In the genomic region with DNA sequence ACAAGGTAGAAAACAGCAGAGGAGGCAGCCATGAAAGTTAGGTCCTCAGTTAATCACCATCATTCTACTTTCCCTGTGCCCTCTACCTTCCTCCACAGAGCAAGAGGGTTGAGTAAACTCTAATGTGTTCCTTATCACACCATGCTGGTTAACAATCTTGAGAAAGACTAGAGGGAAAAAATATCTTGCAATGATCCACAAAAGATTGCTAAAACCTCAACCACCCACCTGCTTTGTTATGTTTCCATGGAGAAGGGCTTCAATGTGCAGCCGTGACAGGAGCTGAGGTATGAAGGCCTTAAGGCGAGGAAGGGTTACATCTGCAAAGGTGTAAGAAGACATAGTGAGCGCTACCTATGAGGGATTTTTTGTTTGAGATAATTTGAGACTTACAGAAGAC, we compare ENCODE assay signal across 23 cellular contexts.
"Had no signal": no experiment of that assay in that cellular context is flagged by ENCODE, and none has a peak within 500 bp of the region (broad histone marks: within the 10 kb centered on the region; RNA-seq: fewer than 3 reads in every experiment).

No MANE protein-coding gene starts in this region.

- ATAC-seq: activated CD8-positive, alpha-beta T cell treated with anti-CD3 and anti-CD28 coated beads, Interleukin-2, amount 10 ng/mL, durations not matched to agents 7 days and 5 days; body of pancreas; Right ventricle myocardium inferior had no signal

- H3K4me1 Mint-ChIP-seq: activated CD4-positive, alpha-beta T cell treated with anti-CD3 and anti-CD28 coated beads, Interleukin-2, amount 10 ng/mL, durations not matched to agents 24 days and 14 days; activated naive CD4-positive, alpha-beta T cell treated with anti-CD3 and anti-CD28 coated beads, Interleukin-2, amount 50 U/mL, for 24 hours; activated naive CD8-positive, alpha-beta T cell treated with anti-CD3 and anti-CD28 coated beads, Interleukin-2, amount 10 ng/mL, durations not matched to agents 7 days and 5 days had no signal

- H3K9me3 ChIP-seq: body of pancreas, breast epithelium had no signal

- H3K4me1 ChIP-seq: body of pancreas, breast epithelium had no signal

- H2AFZ ChIP-seq: PC-9 had no signal

- H3K36me3 ChIP-seq: breast epithelium had no signal

- H3K4me3 ChIP-seq: body of pancreas, breast epithelium, PC-9 had no signal

- H3K27me3 ChIP-seq: body of pancreas, breast epithelium had no signal

- H3K4me2 ChIP-seq: KMS-11, PC-9 had no signal

- DNase-seq: activated CD4-positive, alpha-beta T cell treated with anti-CD3 and anti-CD28 coated beads, Interleukin-2, amount 10 ng/mL, durations not matched to agents 24 days and 14 days; activated CD4-positive, alpha-beta T cell treated with anti-CD3 and anti-CD28 coated beads, Interleukin-2, amount 50 U/mL, for 48 hours; activated CD8-positive, alpha-beta T cell treated with anti-CD3 and anti-CD28 coated beads, Interleukin-2, amount 10 ng/mL, durations not matched to agents 7 days and 5 days; activated gamma-delta T cell; activated naive CD4-positive, alpha-beta T cell treated with Interleukin-2 at 50 U/mL for 16 hours; activated naive CD8-positive, alpha-beta T cell treated with anti-CD3 and anti-CD28 coated beads, Interleukin-2, amount 10 ng/mL, durations not matched to agents 7 days and 5 days; activated T-cell treated with anti-CD3 and anti-CD28 coated beads, Interleukin-2, amount 50 U/mL, for 24 hours; body of pancreas; MM.1S; NCI-H1048; NCI-H1105 treated with DMSO at 0.1 percent for 48 hours; NCI-H187; NCI-H345; NCI-H524 treated with DMSO at 0.1 percent for 48 hours; PC-9 had no signal

- H3K27me3 Mint-ChIP-seq: activated CD4-positive, alpha-beta T cell treated with anti-CD3 and anti-CD28 coated beads, Interleukin-2, amount 10 ng/mL, durations not matched to agents 24 days and 14 days; activated naive CD4-positive, alpha-beta T cell treated with anti-CD3 and anti-CD28 coated beads, Interleukin-2, amount 50 U/mL, for 24 hours; activated naive CD8-positive, alpha-beta T cell treated with anti-CD3 and anti-CD28 coated beads, Interleukin-2, amount 10 ng/mL, durations not matched to agents 7 days and 5 days; activated T-cell treated with anti-CD3 and anti-CD28 coated beads, Interleukin-2, amount 50 U/mL, for 24 hours had no signal

- H3K4me3 Mint-ChIP-seq: activated CD4-positive, alpha-beta T cell treated with anti-CD3 and anti-CD28 coated beads, Interleukin-2, amount 10 ng/mL, durations not matched to agents 24 days and 14 days; activated CD8-positive, alpha-beta T cell treated with anti-CD3 and anti-CD28 coated beads, Interleukin-2, amount 10 ng/mL, durations not matched to agents 7 days and 5 days; activated naive CD4-positive, alpha-beta T cell treated with anti-CD3 and anti-CD28 coated beads, Interleukin-2, amount 50 U/mL, for 24 hours; activated naive CD8-positive, alpha-beta T cell treated with anti-CD3 and anti-CD28 coated beads, Interleukin-2, amount 10 ng/mL, durations not matched to agents 7 days and 5 days; activated T-cell treated with anti-CD3 and anti-CD28 coated beads, Interleukin-2, amount 50 U/mL, for 24 hours; T-helper 1 cell treated with Interleukin-12 subunit alpha and Interleukin-12 subunit beta and Interleukin-4 antibody, amounts not matched to agents 30 μg/mL and 1 μg/mL, for 36 hours; T-helper 2 cell treated with Interferon-gamma antibody and Interleukin-4, amounts not matched to agents 5 μg/mL and 100 μg/mL, for 36 hours had no signal

- H3K9me3 Mint-ChIP-seq: activated CD4-positive, alpha-beta T cell treated with anti-CD3 and anti-CD28 coated beads, Interleukin-2, amount 10 ng/mL, durations not matched to agents 24 days and 14 days; activated naive CD4-positive, alpha-beta T cell treated with anti-CD3 and anti-CD28 coated beads, Interleukin-2, amount 50 U/mL, for 24 hours; activated naive CD8-positive, alpha-beta T cell treated with anti-CD3 and anti-CD28 coated beads, Interleukin-2, amount 10 ng/mL, durations not matched to agents 7 days and 5 days; activated T-cell treated with anti-CD3 and anti-CD28 coated beads, Interleukin-2, amount 50 U/mL, for 24 hours; activated T-helper 2 cell treated with anti-CD3 and anti-CD28 coated beads, Interferon-gamma antibody, Interleukin-2, Interleukin-4, amounts not matched to agents 10 μg/mL and 5 μg/mL and 100 μg/mL, durations not matched to agents 14 hours and 24 hours and 36 hours; T-helper 1 cell treated with Interleukin-12 subunit alpha and Interleukin-12 subunit beta and Interleukin-4 antibody, amounts not matched to agents 30 μg/mL and 1 μg/mL, for 36 hours; T-helper 2 cell treated with Interferon-gamma antibody and Interleukin-4, amounts not matched to agents 5 μg/mL and 100 μg/mL, for 36 hours had no signal

- H3K27ac ChIP-seq: body of pancreas, breast epithelium, KMS-11, PC-9, RWPE1 had no signal

- H3K27ac Mint-ChIP-seq: activated CD4-positive, alpha-beta T cell treated with anti-CD3 and anti-CD28 coated beads, Interleukin-2, amount 10 ng/mL, durations not matched to agents 24 days and 14 days; activated CD8-positive, alpha-beta T cell treated with anti-CD3 and anti-CD28 coated beads, Interleukin-2, amount 10 ng/mL, durations not matched to agents 7 days and 5 days; activated naive CD4-positive, alpha-beta T cell treated with anti-CD3 and anti-CD28 coated beads, Interleukin-2, amount 50 U/mL, for 24 hours; activated naive CD8-positive, alpha-beta T cell treated with anti-CD3 and anti-CD28 coated beads, Interleukin-2, amount 10 ng/mL, durations not matched to agents 7 days and 5 days; activated T-cell treated with anti-CD3 and anti-CD28 coated beads, Interleukin-2, amount 50 U/mL, for 24 hours; activated T-helper 2 cell treated with anti-CD3 and anti-CD28 coated beads, Interferon-gamma antibody, Interleukin-2, Interleukin-4, amounts not matched to agents 10 μg/mL and 5 μg/mL and 100 μg/mL, durations not matched to agents 14 hours and 24 hours and 36 hours; T-helper 1 cell treated with Interleukin-12 subunit alpha and Interleukin-12 subunit beta and Interleukin-4 antibody, amounts not matched to agents 30 μg/mL and 1 μg/mL, for 36 hours; T-helper 2 cell treated with Interferon-gamma antibody and Interleukin-4, amounts not matched to agents 5 μg/mL and 100 μg/mL, for 36 hours had no signal
